ENCODE assay signal across 11 cellular contexts in genomic region chr1:161410636-161410970, GRCh38. TPM values are rescaled to one million over a fixed set of nuclear protein-coding genes. Genes with fewer than 3 reads are reported as not detected.
"Had no signal": no experiment of that assay in that cellular context is flagged by ENCODE, and none has a peak within 500 bp of the region (broad histone marks: within the 10 kb centered on the region; RNA-seq: fewer than 3 reads in every experiment).

No MANE protein-coding gene starts in this region.

RNA-seq across cellular contexts. Expression of gene CFAP126, which starts 42.9 kb away (rescaled TPM):
- total RNA-seq: activated CD8-positive, alpha-beta memory T cell treated with anti-CD3 and anti-CD28 coated beads for 36 hours; activated T-cell treated with anti-CD3 and anti-CD28 coated beads, Interleukin-2, amount 50 U/mL, for 4 hours; esophagus mucosa; left colon; liver; mammary epithelial cell; mucosa of gallbladder; neural crest cell; prostate gland; subcutaneous adipose tissue; thoracic aorta had no signal
- polyA plus RNA-seq: liver, mammary epithelial cell had no signal
